In the genomic region with DNA sequence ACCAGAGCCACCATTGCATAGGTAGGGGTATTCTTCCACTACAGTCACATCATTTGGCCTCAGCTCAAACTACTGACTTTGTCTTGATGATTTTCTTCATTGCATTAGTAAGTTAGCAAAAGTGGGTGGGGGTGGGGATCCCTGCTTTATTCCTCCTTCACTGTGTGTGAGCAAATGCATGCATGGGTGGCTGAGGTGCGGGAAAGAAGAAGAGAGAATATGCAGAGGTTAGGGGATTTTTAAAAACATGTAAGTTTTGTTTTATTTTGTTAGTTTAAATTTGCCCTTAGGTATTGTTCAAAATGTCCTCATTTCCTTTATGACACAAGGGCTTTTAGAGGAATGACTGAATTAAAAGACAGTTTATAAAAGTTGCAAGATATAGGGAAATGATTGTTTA, we compare ENCODE assay signal across 14 cellular contexts.
DNase-seq lines count a peak whose midpoint lies in the region; ATAC-seq and TF ChIP-seq lines count a peak whose summit lies in the region.
"Had no signal": no experiment of that assay in that cellular context is flagged by ENCODE, and none has a peak within 500 bp of the region (broad histone marks: within the 10 kb centered on the region; RNA-seq: fewer than 3 reads in every experiment).

No MANE protein-coding gene starts in this region.

- H3K36me3 ChIP-seq in BLaER1 treated with 17β-estradiol and CSF1 and Interleukin-3, amounts not matched to agents 10 nM and 100 nM = no peaks in the 10 kb centered on the region
- H3K36me3 ChIP-seq: lower lobe of right lung had no signal

- intact Hi-C loops in activated CD8-positive, alpha-beta T cell treated with anti-CD3 and anti-CD28 coated beads for 36 hours (cut with micrococcal nuclease) = no loop called here

- H3K9me3 ChIP-seq in BLaER1 treated with 17β-estradiol and CSF1 and Interleukin-3, amounts not matched to agents 10 nM and 100 nM (replicated peaks in 1 of 11) = 0 out of 22 replicates have a peak, but pooled peaks cover 0 to under 1% (median 0%) of the 10 kb centered on the region in 11 experiments
- H3K9me3 ChIP-seq: lower lobe of right lung, SK-N-SH had no signal

- H3K9ac ChIP-seq in BLaER1 treated with 17β-estradiol and CSF1 and Interleukin-3, amounts not matched to agents 10 nM and 100 nM = 0 out of 22 replicates have a peak overlapping the region, but pooled peaks of 1 of the 11 experiments have one; percentile 21
- H3K9ac ChIP-seq: SK-N-SH had no signal

- peaks cover 0 to 16% (median 6%) of the 10 kb centered on the region in 10 experiments; a peak in 8 of 20 replicates for H3K4me1 ChIP-seq in BLaER1 treated with 17β-estradiol and CSF1 and Interleukin-3, amounts not matched to agents 10 nM and 100 nM
- H3K4me1 ChIP-seq: lower lobe of right lung had no signal

- H3K27ac ChIP-seq in BLaER1 treated with 17β-estradiol and CSF1 and Interleukin-3, amounts not matched to agents 10 nM and 100 nM = peak overlapping the region in 4 of 11 experiments; percentile 5 to 47 (median 36); a peak in 3 of 22 replicates
- H3K27ac ChIP-seq: lower lobe of right lung had no signal

- no peak overlapping the region for H3K4me3 ChIP-seq in BLaER1 treated with 17β-estradiol and CSF1 and Interleukin-3, amounts not matched to agents 10 nM and 100 nM
- H3K4me3 ChIP-seq: lower lobe of right lung had no signal

- no peaks in the 10 kb centered on the region for H4K20me1 ChIP-seq in BLaER1 treated with 17β-estradiol and CSF1 and Interleukin-3, amounts not matched to agents 10 nM and 100 nM

- no peaks in the 10 kb centered on the region for H3K9me3 Mint-ChIP-seq in activated CD8-positive, alpha-beta T cell treated with anti-CD3 and anti-CD28 coated beads for 36 hours

- H3K4me3 Mint-ChIP-seq in activated CD8-positive, alpha-beta T cell treated with anti-CD3 and anti-CD28 coated beads for 36 hours = no peak overlapping the region
- H3K4me3 Mint-ChIP-seq: activated naive CD8-positive, alpha-beta T cell had no signal

- no peak for TF ChIP-seq CTCF in activated CD8-positive, alpha-beta T cell treated with anti-CD3 and anti-CD28 coated beads for 36 hours (IDR thresholded peaks at IDR 0.05)

- CTCF ChIA-PET in activated CD8-positive, alpha-beta T cell treated with anti-CD3 and anti-CD28 coated beads for 36 hours (lab: Charles Lee) = interaction anchor here (1.4 kb wide), 1 partner anchor 16 kb away, joined by 4 read pairs; no protein-coding TSS in a partner anchor

- H3K4me2 ChIP-seq in BLaER1 treated with 17β-estradiol and CSF1 and Interleukin-3, amounts not matched to agents 10 nM and 100 nM = peak overlapping the region; percentile 1 to 79 (median 24); a peak in 16 of 22 replicates
- H3K4me2 ChIP-seq: SK-N-SH had no signal

- H3K4me1 Mint-ChIP-seq in activated CD8-positive, alpha-beta T cell treated with anti-CD3 and anti-CD28 coated beads for 36 hours (ENCODE audit: low read depth) = no peaks in the 10 kb centered on the region

- H3K36me3 Mint-ChIP-seq in activated CD8-positive, alpha-beta T cell treated with anti-CD3 and anti-CD28 coated beads for 36 hours (ENCODE audit: low read depth) = no peaks in the 10 kb centered on the region
- H3K36me3 Mint-ChIP-seq: activated naive CD8-positive, alpha-beta T cell had no signal

- POLR2A ChIA-PET in activated CD8-positive, alpha-beta T cell treated with anti-CD3 and anti-CD28 coated beads for 36 hours (lab: Charles Lee) = no interaction called here

- H3K27me3 ChIP-seq in BLaER1 treated with 17β-estradiol and CSF1 and Interleukin-3, amounts not matched to agents 10 nM and 100 nM = no peaks in the 10 kb centered on the region

- DNase-seq in CD1c-positive myeloid dendritic cell (ENCODE audit: extremely low spot score) = no peak
- DNase-seq in activated CD8-positive, alpha-beta T cell treated with anti-CD3 and anti-CD28 coated beads for 36 hours = no peak
- no peak for DNase-seq in COLO668 (lab: John Stamatoyannopoulos, UW; ENCODE audit: unreplicated experiment)
- DNase-seq: activated CD4-positive, alpha-beta T cell treated with anti-CD3 and anti-CD28 coated beads, Interleukin-2, amount 50 U/mL, for 48 hours; DND-41; lower lobe of right lung; SK-N-SH had no signal

- peak; percentile 17 for ATAC-seq in GM19455 (IDR thresholded peaks at IDR 0.05; ENCODE audit: unreplicated experiment)
- ATAC-seq in HG02852 (IDR thresholded peaks at IDR 0.05; ENCODE audit: unreplicated experiment) = peak; percentile 21
- peak; percentile 3 for ATAC-seq in HG03469 (IDR thresholded peaks at IDR 0.05; ENCODE audit: unreplicated experiment)
- ATAC-seq in SK-N-SH treated with all-trans-retinoic acid at 6 μM for 48 hours = no peak
- ATAC-seq in activated CD8-positive, alpha-beta T cell treated with anti-CD3 and anti-CD28 coated beads for 36 hours = no peak

- no peak overlapping the region for H3K27ac Mint-ChIP-seq in activated CD8-positive, alpha-beta T cell treated with anti-CD3 and anti-CD28 coated beads for 36 hours
- H3K27ac Mint-ChIP-seq: activated naive CD8-positive, alpha-beta T cell; progenitor cell of endocrine pancreas had no signal

- no peaks in the 10 kb centered on the region for H3K27me3 Mint-ChIP-seq in activated CD8-positive, alpha-beta T cell treated with anti-CD3 and anti-CD28 coated beads for 36 hours
- H3K27me3 Mint-ChIP-seq: activated naive CD8-positive, alpha-beta T cell; progenitor cell of endocrine pancreas had no signal

TF ChIP-seq in SK-N-SH treated with all-trans-retinoic acid at 6 μM for 48 hours, 23 proteins besides CTCF, POLR2A, EP300 and RAD21:
- TF ChIP-seq, protein P1, sequence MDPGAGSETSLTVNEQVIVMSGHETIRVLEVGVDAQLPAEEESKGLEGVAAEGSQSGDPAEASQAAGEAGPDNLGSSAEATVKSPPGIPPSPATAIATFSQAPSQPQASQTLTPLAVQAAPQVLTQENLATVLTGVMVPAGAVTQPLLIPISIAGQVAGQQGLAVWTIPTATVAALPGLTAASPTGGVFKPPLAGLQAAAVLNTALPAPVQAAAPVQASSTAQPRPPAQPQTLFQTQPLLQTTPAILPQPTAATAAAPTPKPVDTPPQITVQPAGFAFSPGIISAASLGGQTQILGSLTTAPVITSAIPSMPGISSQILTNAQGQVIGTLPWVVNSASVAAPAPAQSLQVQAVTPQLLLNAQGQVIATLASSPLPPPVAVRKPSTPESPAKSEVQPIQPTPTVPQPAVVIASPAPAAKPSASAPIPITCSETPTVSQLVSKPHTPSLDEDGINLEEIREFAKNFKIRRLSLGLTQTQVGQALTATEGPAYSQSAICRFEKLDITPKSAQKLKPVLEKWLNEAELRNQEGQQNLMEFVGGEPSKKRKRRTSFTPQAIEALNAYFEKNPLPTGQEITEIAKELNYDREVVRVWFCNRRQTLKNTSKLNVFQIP (CRISPR knock-in tag; IDR thresholded peaks at IDR 0.05; ENCODE audit: borderline replicate concordance, low read depth) = no peak
- TF ChIP-seq CSDC2 (CRISPR knock-in tag; IDR thresholded peaks at IDR 0.05) = no peak
- no peak for TF ChIP-seq GLIS3 (CRISPR knock-in tag; IDR thresholded peaks at IDR 0.05)
- TF ChIP-seq, protein P2, sequence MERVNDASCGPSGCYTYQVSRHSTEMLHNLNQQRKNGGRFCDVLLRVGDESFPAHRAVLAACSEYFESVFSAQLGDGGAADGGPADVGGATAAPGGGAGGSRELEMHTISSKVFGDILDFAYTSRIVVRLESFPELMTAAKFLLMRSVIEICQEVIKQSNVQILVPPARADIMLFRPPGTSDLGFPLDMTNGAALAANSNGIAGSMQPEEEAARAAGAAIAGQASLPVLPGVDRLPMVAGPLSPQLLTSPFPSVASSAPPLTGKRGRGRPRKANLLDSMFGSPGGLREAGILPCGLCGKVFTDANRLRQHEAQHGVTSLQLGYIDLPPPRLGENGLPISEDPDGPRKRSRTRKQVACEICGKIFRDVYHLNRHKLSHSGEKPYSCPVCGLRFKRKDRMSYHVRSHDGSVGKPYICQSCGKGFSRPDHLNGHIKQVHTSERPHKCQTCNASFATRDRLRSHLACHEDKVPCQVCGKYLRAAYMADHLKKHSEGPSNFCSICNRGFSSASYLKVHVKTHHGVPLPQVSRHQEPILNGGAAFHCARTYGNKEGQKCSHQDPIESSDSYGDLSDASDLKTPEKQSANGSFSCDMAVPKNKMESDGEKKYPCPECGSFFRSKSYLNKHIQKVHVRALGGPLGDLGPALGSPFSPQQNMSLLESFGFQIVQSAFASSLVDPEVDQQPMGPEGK (CRISPR knock-in tag; IDR thresholded peaks at IDR 0.05; ENCODE audit: borderline replicate concordance) = no peak
- TF ChIP-seq BACH2 (CRISPR knock-in tag; IDR thresholded peaks at IDR 0.05; ENCODE audit: borderline replicate concordance) = no peak
- no peak for TF ChIP-seq SNAI2 (CRISPR knock-in tag; IDR thresholded peaks at IDR 0.05)
- no peak for TF ChIP-seq ZNF70 (CRISPR knock-in tag; IDR thresholded peaks at IDR 0.05)
- TF ChIP-seq RARB (CRISPR knock-in tag; IDR thresholded peaks at IDR 0.05) = no peak
- no peak for TF ChIP-seq TOX (CRISPR knock-in tag; IDR thresholded peaks at IDR 0.05; ENCODE audit: borderline replicate concordance)
- TF ChIP-seq OSR1 (CRISPR knock-in tag; IDR thresholded peaks at IDR 0.05) = no peak
- no peak for TF ChIP-seq PPARA (CRISPR knock-in tag; IDR thresholded peaks at IDR 0.05; ENCODE audit: borderline replicate concordance)
- no peak for TF ChIP-seq ZFP30 (CRISPR knock-in tag; IDR thresholded peaks at IDR 0.05)

Comparison
In these comparisons a context has a peak if more than half of its experiments do, and no peak if none do; other contexts are left out.
1. ATAC-seq: peak in GM19455 (single experiment), HG02852 (single experiment) and HG03469 (single experiment); none in SK-N-SH treated with all-trans-retinoic acid at 6 μM for 48 hours (single experiment) and activated CD8-positive, alpha-beta T cell treated with anti-CD3 and anti-CD28 coated beads for 36 hours (single experiment).